Comparison of ENCODE assay signal across 1 cellular context in the genomic region with DNA sequence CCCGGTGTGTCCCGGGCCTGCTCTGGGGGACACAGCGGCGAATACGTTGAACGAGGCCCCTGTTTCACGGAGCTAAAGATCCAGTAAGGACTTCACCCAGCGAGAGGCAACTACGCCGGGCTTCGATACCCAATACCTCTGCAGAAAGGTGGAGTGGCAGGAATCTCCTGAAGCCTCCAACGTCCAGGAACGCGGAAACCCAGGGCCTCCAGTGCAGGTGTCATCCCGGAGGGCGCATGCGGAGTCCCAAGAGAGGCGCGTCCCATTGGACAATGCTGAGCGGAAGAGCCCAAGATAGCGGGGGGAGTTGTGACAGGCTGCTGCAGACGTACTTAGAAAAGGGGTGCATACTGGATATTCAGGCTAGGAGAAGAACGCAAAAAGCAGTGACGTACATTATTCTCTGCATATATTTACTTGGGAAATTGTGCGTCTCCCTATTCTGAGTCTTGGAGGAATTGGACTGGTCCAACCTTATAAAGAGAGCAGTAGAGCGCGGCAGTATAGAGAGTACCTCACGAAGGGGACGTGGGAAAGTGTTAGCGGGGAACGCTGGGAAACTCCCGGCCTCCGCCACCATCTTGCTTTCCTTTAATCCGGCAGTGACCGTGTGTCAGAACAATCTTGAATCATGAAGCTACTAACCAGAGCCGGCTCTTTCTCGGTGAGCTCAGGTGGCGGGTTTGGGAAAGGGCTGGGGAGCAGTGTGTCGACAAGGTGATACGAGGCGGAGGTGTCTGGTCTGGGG.
TF ChIP-seq lines count a peak whose summit lies in the region.

Gene UQCRC2 (plus strand): TSS at position 569 of the 748 bp plus-strand sequence. CDS start 63 bp downstream, at position 632.

TF ChIP-seq in HepG2, 621 proteins besides CTCF, POLR2A, EP300 and RAD21 (continued from another document):
- TF ChIP-seq SKIL (CRISPR knock-in tag; IDR thresholded peaks at IDR 0.05; ENCODE audit: borderline replicate concordance) (no peak), PPARG (CRISPR knock-in tag; conservative IDR thresholded peaks at IDR 0.05) (no peak; the same call in 1 of the 2 replicates), SMYD3 (CRISPR knock-in tag; IDR thresholded peaks at IDR 0.05) (no peak; the same call in 1 of the 2 replicates), TOPORS (CRISPR knock-in tag; IDR thresholded peaks at IDR 0.05) (peak; percentile 76; the same call in 1 of the 2 replicates), ZNF614 (CRISPR knock-in tag; IDR thresholded peaks at IDR 0.05; ENCODE audit: borderline replicate concordance) (peak; percentile 29; the same call in 1 of the 2 replicates), MLLT10 (CRISPR knock-in tag; IDR thresholded peaks at IDR 0.05) (no peak), SCMH1 (CRISPR knock-in tag; IDR thresholded peaks at IDR 0.05; ENCODE audit: borderline replicate concordance) (no peak), ZFP36 (IDR thresholded peaks at IDR 0.05; ENCODE audit: borderline replicate concordance, low read depth, low read length, partially characterized antibody) (no peak), ZNF274 (CRISPR knock-in tag; IDR thresholded peaks at IDR 0.05) (no peak; the same call in 1 of the 2 replicates), ZNF782 (CRISPR knock-in tag; IDR thresholded peaks at IDR 0.05; ENCODE audit: borderline replicate concordance) (peak; percentile 46), ZNF30 (CRISPR knock-in tag; IDR thresholded peaks at IDR 0.05) (no peak)
- TF ChIP-seq, protein P1, sequence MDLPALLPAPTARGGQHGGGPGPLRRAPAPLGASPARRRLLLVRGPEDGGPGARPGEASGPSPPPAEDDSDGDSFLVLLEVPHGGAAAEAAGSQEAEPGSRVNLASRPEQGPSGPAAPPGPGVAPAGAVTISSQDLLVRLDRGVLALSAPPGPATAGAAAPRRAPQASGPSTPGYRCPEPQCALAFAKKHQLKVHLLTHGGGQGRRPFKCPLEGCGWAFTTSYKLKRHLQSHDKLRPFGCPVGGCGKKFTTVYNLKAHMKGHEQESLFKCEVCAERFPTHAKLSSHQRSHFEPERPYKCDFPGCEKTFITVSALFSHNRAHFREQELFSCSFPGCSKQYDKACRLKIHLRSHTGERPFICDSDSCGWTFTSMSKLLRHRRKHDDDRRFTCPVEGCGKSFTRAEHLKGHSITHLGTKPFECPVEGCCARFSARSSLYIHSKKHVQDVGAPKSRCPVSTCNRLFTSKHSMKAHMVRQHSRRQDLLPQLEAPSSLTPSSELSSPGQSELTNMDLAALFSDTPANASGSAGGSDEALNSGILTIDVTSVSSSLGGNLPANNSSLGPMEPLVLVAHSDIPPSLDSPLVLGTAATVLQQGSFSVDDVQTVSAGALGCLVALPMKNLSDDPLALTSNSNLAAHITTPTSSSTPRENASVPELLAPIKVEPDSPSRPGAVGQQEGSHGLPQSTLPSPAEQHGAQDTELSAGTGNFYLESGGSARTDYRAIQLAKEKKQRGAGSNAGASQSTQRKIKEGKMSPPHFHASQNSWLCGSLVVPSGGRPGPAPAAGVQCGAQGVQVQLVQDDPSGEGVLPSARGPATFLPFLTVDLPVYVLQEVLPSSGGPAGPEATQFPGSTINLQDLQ (CRISPR knock-in tag; IDR thresholded peaks at IDR 0.05) = no peak
